1 cellular context compared by ENCODE assay signal in the genomic region with DNA sequence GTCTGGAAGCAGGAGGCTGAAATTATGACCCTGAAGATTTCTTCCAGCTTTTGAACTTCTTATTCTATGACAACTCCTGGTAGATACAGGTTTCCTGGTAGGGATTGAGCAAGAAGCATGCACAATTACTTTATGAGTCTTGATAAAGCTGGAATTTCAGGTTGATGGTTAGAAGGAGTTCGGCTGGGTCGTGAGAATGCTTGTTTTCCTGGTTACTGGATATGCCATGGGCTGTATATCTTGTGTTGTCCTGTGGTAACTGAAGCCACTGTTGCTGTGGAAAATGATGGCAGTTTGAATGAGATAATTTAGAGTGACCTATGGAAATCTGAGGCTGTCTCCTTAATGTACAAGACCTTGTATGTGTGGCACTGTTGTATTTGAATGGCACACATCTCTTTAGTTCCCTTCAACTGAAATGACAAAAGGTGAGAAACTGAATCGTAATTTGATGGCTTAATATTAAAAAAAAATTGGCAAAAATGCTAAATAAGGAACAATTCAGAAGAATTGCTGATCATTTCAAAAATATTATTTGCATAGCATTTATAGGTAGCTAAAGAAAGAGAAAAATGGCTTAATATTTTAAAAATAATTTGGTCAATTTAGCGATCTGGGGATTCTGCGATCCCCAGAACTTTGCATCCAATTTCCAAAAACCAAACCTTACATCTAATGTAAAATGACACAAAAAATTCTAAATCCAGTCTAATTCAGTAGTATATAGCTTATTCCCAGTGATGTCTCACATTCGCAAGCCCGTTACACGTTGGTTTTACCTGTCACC.
TF ChIP-seq lines count a peak whose summit lies in the region.

No MANE protein-coding gene starts in this region.

TF ChIP-seq in HEK293, 187 proteins besides CTCF, POLR2A, EP300 and RAD21 (continued from another document and continues in another):
- TF ChIP-seq, protein P1, sequence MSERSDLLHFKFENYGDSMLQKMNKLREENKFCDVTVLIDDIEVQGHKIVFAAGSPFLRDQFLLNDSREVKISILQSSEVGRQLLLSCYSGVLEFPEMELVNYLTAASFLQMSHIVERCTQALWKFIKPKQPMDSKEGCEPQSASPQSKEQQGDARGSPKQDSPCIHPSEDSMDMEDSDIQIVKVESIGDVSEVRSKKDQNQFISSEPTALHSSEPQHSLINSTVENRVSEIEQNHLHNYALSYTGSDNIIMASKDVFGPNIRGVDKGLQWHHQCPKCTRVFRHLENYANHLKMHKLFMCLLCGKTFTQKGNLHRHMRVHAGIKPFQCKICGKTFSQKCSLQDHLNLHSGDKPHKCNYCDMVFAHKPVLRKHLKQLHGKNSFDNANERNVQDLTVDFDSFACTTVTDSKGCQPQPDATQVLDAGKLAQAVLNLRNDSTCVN (tag by site-specific recombination; optimal IDR thresholded peaks at IDR 0.05): no peak
- TF ChIP-seq ZEB2 (tag by site-specific recombination; IDR thresholded peaks at IDR 0.05): no peak
- no peak for TF ChIP-seq RBAK (tag by site-specific recombination; IDR thresholded peaks at IDR 0.05)
- no peak for TF ChIP-seq MYNN (tag by site-specific recombination; IDR thresholded peaks at IDR 0.05; ENCODE audit: borderline replicate concordance)
- no peak for TF ChIP-seq ZNF629 (tag by site-specific recombination; IDR thresholded peaks at IDR 0.05)
- TF ChIP-seq, protein P2, sequence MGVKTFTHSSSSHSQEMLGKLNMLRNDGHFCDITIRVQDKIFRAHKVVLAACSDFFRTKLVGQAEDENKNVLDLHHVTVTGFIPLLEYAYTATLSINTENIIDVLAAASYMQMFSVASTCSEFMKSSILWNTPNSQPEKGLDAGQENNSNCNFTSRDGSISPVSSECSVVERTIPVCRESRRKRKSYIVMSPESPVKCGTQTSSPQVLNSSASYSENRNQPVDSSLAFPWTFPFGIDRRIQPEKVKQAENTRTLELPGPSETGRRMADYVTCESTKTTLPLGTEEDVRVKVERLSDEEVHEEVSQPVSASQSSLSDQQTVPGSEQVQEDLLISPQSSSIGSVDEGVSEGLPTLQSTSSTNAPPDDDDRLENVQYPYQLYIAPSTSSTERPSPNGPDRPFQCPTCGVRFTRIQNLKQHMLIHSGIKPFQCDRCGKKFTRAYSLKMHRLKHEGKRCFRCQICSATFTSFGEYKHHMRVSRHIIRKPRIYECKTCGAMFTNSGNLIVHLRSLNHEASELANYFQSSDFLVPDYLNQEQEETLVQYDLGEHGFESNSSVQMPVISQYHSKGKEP (tag by site-specific recombination; IDR thresholded peaks at IDR 0.05): no peak
- no peak for TF ChIP-seq ZNF16 (tag by site-specific recombination; IDR thresholded peaks at IDR 0.05; ENCODE audit: low read depth)
- no peak for TF ChIP-seq ZNF19 (tag by site-specific recombination; IDR thresholded peaks at IDR 0.05; ENCODE audit: low read depth)
- no peak for TF ChIP-seq ZNF596 (tag by site-specific recombination; IDR thresholded peaks at IDR 0.05)
- no peak for TF ChIP-seq ZNF423 (tag by site-specific recombination; IDR thresholded peaks at IDR 0.05)
- TF ChIP-seq, protein P3, sequence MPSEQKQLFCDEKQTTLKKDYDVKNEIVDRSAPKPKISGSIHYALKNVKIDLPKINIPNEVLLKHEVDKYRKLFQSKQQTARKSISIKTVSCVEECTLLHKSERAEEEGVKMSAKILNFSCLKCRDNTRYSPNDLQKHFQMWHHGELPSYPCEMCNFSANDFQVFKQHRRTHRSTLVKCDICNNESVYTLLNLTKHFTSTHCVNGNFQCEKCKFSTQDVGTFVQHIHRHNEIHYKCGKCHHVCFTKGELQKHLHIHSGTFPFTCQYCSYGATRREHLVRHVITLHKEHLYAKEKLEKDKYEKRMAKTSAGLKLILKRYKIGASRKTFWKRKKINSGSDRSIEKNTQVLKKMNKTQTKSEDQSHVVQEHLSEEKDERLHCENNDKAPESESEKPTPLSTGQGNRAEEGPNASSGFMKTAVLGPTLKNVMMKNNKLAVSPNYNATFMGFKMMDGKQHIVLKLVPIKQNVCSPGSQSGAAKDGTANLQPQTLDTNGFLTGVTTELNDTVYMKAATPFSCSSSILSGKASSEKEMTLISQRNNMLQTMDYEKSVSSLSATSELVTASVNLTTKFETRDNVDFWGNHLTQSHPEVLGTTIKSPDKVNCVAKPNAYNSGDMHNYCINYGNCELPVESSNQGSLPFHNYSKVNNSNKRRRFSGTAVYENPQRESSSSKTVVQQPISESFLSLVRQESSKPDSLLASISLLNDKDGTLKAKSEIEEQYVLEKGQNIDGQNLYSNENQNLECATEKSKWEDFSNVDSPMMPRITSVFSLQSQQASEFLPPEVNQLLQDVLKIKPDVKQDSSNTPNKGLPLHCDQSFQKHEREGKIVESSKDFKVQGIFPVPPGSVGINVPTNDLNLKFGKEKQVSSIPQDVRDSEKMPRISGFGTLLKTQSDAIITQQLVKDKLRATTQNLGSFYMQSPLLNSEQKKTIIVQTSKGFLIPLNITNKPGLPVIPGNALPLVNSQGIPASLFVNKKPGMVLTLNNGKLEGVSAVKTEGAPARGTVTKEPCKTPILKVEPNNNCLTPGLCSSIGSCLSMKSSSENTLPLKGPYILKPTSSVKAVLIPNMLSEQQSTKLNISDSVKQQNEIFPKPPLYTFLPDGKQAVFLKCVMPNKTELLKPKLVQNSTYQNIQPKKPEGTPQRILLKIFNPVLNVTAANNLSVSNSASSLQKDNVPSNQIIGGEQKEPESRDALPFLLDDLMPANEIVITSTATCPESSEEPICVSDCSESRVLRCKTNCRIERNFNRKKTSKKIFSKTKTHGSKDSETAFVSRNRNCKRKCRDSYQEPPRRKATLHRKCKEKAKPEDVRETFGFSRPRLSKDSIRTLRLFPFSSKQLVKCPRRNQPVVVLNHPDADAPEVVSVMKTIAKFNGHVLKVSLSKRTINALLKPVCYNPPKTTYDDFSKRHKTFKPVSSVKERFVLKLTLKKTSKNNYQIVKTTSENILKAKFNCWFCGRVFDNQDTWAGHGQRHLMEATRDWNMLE (tag by site-specific recombination; conservative IDR thresholded peaks at IDR 0.05; ENCODE audit: low read depth): no peak
- no peak for TF ChIP-seq ZNF24 (tag by site-specific recombination; IDR thresholded peaks at IDR 0.05)
- peak; percentile 50; the same call in 1 of the 2 replicates for TF ChIP-seq SCRT2 (tag by site-specific recombination; IDR thresholded peaks at IDR 0.05)
- TF ChIP-seq, protein P4, sequence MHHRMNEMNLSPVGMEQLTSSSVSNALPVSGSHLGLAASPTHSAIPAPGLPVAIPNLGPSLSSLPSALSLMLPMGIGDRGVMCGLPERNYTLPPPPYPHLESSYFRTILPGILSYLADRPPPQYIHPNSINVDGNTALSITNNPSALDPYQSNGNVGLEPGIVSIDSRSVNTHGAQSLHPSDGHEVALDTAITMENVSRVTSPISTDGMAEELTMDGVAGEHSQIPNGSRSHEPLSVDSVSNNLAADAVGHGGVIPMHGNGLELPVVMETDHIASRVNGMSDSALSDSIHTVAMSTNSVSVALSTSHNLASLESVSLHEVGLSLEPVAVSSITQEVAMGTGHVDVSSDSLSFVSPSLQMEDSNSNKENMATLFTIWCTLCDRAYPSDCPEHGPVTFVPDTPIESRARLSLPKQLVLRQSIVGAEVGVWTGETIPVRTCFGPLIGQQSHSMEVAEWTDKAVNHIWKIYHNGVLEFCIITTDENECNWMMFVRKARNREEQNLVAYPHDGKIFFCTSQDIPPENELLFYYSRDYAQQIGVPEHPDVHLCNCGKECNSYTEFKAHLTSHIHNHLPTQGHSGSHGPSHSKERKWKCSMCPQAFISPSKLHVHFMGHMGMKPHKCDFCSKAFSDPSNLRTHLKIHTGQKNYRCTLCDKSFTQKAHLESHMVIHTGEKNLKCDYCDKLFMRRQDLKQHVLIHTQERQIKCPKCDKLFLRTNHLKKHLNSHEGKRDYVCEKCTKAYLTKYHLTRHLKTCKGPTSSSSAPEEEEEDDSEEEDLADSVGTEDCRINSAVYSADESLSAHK (tag by site-specific recombination; IDR thresholded peaks at IDR 0.05): no peak
- no peak for TF ChIP-seq ZNF394 (tag by site-specific recombination; IDR thresholded peaks at IDR 0.05; ENCODE audit: borderline replicate concordance)
- TF ChIP-seq ZNF302 (tag by site-specific recombination; IDR thresholded peaks at IDR 0.05; ENCODE audit: low read depth): no peak
- TF ChIP-seq ZNF114 (tag by site-specific recombination; IDR thresholded peaks at IDR 0.05): no peak
- TF ChIP-seq ZNF626 (tag by site-specific recombination; IDR thresholded peaks at IDR 0.05): no peak
- no peak for TF ChIP-seq ZNF76 (tag by site-specific recombination; IDR thresholded peaks at IDR 0.05; ENCODE audit: borderline replicate concordance, low read depth)
- TF ChIP-seq ZBTB8A (tag by site-specific recombination; IDR thresholded peaks at IDR 0.05): no peak
- TF ChIP-seq, protein P5, sequence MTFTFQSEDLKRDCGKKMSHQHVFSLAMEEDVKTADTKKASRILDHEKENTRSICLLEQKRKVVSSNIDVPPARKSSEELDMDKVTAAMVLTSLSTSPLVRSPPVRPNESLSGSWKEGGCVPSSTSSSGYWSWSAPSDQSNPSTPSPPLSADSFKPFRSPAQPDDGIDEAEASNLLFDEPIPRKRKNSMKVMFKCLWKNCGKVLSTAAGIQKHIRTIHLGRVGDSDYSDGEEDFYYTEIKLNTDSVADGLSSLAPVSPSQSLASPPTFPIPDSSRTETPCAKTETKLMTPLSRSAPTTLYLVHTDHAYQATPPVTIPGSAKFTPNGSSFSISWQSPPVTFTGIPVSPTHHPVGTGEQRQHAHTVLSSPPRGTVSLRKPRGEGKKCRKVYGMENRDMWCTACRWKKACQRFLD (tag by site-specific recombination; IDR thresholded peaks at IDR 0.05): no peak
- TF ChIP-seq, protein P6, sequence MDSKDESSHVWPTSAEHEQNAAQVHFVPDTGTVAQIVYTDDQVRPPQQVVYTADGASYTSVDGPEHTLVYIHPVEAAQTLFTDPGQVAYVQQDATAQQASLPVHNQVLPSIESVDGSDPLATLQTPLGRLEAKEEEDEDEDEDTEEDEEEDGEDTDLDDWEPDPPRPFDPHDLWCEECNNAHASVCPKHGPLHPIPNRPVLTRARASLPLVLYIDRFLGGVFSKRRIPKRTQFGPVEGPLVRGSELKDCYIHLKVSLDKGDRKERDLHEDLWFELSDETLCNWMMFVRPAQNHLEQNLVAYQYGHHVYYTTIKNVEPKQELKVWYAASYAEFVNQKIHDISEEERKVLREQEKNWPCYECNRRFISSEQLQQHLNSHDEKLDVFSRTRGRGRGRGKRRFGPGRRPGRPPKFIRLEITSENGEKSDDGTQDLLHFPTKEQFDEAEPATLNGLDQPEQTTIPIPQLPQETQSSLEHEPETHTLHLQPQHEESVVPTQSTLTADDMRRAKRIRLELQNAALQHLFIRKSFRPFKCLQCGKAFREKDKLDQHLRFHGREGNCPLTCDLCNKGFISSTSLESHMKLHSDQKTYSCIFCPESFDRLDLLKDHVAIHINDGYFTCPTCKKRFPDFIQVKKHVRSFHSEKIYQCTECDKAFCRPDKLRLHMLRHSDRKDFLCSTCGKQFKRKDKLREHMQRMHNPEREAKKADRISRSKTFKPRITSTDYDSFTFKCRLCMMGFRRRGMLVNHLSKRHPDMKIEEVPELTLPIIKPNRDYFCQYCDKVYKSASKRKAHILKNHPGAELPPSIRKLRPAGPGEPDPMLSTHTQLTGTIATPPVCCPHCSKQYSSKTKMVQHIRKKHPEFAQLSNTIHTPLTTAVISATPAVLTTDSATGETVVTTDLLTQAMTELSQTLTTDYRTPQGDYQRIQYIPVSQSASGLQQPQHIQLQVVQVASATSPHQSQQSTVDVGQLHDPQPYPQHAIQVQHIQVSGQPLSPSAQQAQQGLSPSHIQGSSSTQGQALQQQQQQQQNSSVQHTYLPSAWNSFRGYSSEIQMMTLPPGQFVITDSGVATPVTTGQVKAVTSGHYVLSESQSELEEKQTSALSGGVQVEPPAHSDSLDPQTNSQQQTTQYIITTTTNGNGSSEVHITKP (tag by site-specific recombination; IDR thresholded peaks at IDR 0.05): no peak
- TF ChIP-seq KLF1 (tag by site-specific recombination; IDR thresholded peaks at IDR 0.05): no peak
- no peak for TF ChIP-seq ZNF768 (tag by site-specific recombination; IDR thresholded peaks at IDR 0.05)
- TF ChIP-seq ZNF175 (tag by site-specific recombination; IDR thresholded peaks at IDR 0.05): no peak
- no peak for TF ChIP-seq ZNF530 (tag by site-specific recombination; IDR thresholded peaks at IDR 0.05; ENCODE audit: low read depth)
- TF ChIP-seq, protein P7, sequence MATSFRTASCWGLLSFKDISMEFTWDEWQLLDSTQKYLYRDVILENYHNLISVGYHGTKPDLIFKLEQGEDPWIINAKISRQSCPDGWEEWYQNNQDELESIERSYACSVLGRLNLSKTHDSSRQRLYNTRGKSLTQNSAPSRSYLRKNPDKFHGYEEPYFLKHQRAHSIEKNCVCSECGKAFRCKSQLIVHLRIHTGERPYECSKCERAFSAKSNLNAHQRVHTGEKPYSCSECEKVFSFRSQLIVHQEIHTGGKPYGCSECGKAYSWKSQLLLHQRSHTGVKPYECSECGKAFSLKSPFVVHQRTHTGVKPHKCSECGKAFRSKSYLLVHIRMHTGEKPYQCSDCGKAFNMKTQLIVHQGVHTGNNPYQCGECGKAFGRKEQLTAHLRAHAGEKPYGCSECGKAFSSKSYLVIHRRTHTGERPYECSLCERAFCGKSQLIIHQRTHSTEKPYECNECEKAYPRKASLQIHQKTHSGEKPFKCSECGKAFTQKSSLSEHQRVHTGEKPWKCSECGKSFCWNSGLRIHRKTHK (tag by site-specific recombination; IDR thresholded peaks at IDR 0.05): no peak
- TF ChIP-seq KLF9 (tag by site-specific recombination; IDR thresholded peaks at IDR 0.05; ENCODE audit: low read depth): no peak
- TF ChIP-seq ZBTB20 (tag by site-specific recombination; IDR thresholded peaks at IDR 0.05): peak; percentile 59; the same call in 1 of the 2 replicates
- TF ChIP-seq ZNF391 (tag by site-specific recombination; IDR thresholded peaks at IDR 0.05; ENCODE audit: borderline replicate concordance, low read depth): no peak
- no peak for TF ChIP-seq SP2 (tag by site-specific recombination; IDR thresholded peaks at IDR 0.05)
- 0 out of 2 replicates have a peak, but pooled peaks have one; percentile 18 for TF ChIP-seq SCRT1 (tag by site-specific recombination; IDR thresholded peaks at IDR 0.05; ENCODE audit: borderline replicate concordance)
- no peak for TF ChIP-seq ZNF777 (tag by site-specific recombination; IDR thresholded peaks at IDR 0.05; ENCODE audit: borderline replicate concordance)
- no peak for TF ChIP-seq HOXC10 (CRISPR knock-in tag; IDR thresholded peaks at IDR 0.05)
- TF ChIP-seq, protein P8, sequence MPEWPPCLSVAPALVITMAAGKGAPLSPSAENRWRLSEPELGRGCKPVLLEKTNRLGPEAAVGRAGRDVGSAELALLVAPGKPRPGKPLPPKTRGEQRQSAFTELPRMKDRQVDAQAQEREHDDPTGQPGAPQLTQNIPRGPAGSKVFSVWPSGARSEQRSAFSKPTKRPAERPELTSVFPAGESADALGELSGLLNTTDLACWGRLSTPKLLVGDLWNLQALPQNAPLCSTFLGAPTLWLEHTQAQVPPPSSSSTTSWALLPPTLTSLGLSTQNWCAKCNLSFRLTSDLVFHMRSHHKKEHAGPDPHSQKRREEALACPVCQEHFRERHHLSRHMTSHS (tag by site-specific recombination; IDR thresholded peaks at IDR 0.05): no peak
- no peak for TF ChIP-seq ZNF548 (tag by site-specific recombination; IDR thresholded peaks at IDR 0.05)
- TF ChIP-seq ZSCAN16 (tag by site-specific recombination; IDR thresholded peaks at IDR 0.05): no peak
- no peak for TF ChIP-seq ZNF324 (tag by site-specific recombination; IDR thresholded peaks at IDR 0.05)
- no peak for TF ChIP-seq ZFP41 (tag by site-specific recombination; IDR thresholded peaks at IDR 0.05; ENCODE audit: borderline replicate concordance)
- no peak for TF ChIP-seq KLF10 (tag by site-specific recombination; IDR thresholded peaks at IDR 0.05)
- TF ChIP-seq ZNF2 (tag by site-specific recombination; IDR thresholded peaks at IDR 0.05): no peak
- TF ChIP-seq ZNF174 (tag by site-specific recombination; IDR thresholded peaks at IDR 0.05): no peak
- no peak for TF ChIP-seq ZNF571 (tag by site-specific recombination; IDR thresholded peaks at IDR 0.05)
- peak; percentile 24; the same call in 1 of the 2 replicates for TF ChIP-seq ZBTB17 (tag by site-specific recombination; IDR thresholded peaks at IDR 0.05)
- no peak for TF ChIP-seq ZNF169 (tag by site-specific recombination; IDR thresholded peaks at IDR 0.05)
